Comparison of ENCODE assay signal across 23 cellular contexts in genomic region chr5:111960466-111961215, GRCh38.
DNase-seq lines count a peak whose midpoint lies in the region; ATAC-seq, FAIRE-seq and TF ChIP-seq lines count a peak whose summit lies in the region.
"Had no signal": no experiment of that assay in that cellular context is flagged by ENCODE, and none has a peak within 500 bp of the region (broad histone marks: within the 10 kb centered on the region; RNA-seq: fewer than 3 reads in every experiment).

No MANE protein-coding gene starts in this region.

- H2BK5ac ChIP-seq in mesenchymal stem cell (ENCODE audit: low read depth, low read length, poor library complexity, severe bottlenecking) = no peak overlapping the region

- WGBS in mesenchymal stem cell = 17% methylated on average over 1 of the region's 2 CpGs

- H3K36me3 ChIP-seq in ACC112 (ENCODE audit: insufficient read depth, low read length) (no peaks in the 10 kb centered on the region), bronchial epithelial cell (ENCODE audit: control insufficient read depth, insufficient read depth, low read length) (no peaks in the 10 kb centered on the region), mesenchymal stem cell (ENCODE audit: control insufficient read depth in 1 of 2, insufficient read depth in 2 of 2, low read depth in 1 of 2, low read length in 2 of 2) (no peaks in the 10 kb centered on the region), gastrocnemius medialis (no peaks in the 10 kb centered on the region)
- no peaks in the 10 kb centered on the region for H3K36me3 ChIP-seq in CD8-positive, alpha-beta T cell (ENCODE audit: insufficient read depth, low read length)
- H3K36me3 ChIP-seq: adrenal gland, SJSA1, upper lobe of right lung had no signal

- no peak overlapping the region for H4K91ac ChIP-seq in mesenchymal stem cell (ENCODE audit: low read length)

- in situ Hi-C loops in gastrocnemius medialis (cut with MboI; ENCODE audit: low sequenced_read_pairs in 4 of 4) = no loop called here

- H3K79me2 ChIP-seq in ACC112 (ENCODE audit: control insufficient read depth, insufficient read depth, low read length, unreplicated experiment) = no peaks in the 10 kb centered on the region

- H3K27ac Mint-ChIP-seq in CD8-positive, alpha-beta T cell = no peak overlapping the region
- H3K27ac Mint-ChIP-seq: CD4-positive, alpha-beta memory T cell; stimulated activated naive CD8-positive, alpha-beta T cell treated with anti-CD3 and anti-CD28 coated beads, Interleukin-15, Interleukin-2, amounts not matched to agents 100 ng/mL and 50 ng/mL, for 24 hours had no signal

- no peak overlapping the region for H2AFZ ChIP-seq in ACC112 (ENCODE audit: low read length, unreplicated experiment)
- H2AFZ ChIP-seq in mesenchymal stem cell (ENCODE audit: low read depth, low read length) = no peak overlapping the region

- CTCF ChIA-PET in CD8-positive, alpha-beta T cell (lab: Charles Lee) = interaction anchor here (1.4 kb wide), 1 partner anchor 12 kb away, joined by 3 read pairs; no protein-coding TSS in a partner anchor

- H3K36me3 Mint-ChIP-seq in CD8-positive, alpha-beta T cell = no peaks in the 10 kb centered on the region
- H3K36me3 Mint-ChIP-seq: CD4-positive, alpha-beta memory T cell had no signal

- H3K4me1 ChIP-seq in ACC112 (ENCODE audit: control insufficient read depth, insufficient read depth, low read length, unreplicated experiment) = peaks cover 49% of the 10 kb centered on the region
- no peaks in the 10 kb centered on the region for H3K4me1 ChIP-seq in mesenchymal stem cell (ENCODE audit: control insufficient read depth, insufficient read depth, low read depth, low read length)
- no peaks in the 10 kb centered on the region for H3K4me1 ChIP-seq in gastrocnemius medialis
- no peaks in the 10 kb centered on the region for H3K4me1 ChIP-seq in CD8-positive, alpha-beta T cell (ENCODE audit: insufficient read depth, low read length)
- H3K4me1 ChIP-seq: A549, adrenal gland, upper lobe of right lung had no signal

- no peak overlapping the region for H3K18ac ChIP-seq in mesenchymal stem cell (ENCODE audit: low read depth in 1 of 2, low read length in 2 of 2)

- intact Hi-C loops in gastrocnemius medialis (cut with DNase I; ENCODE audit: low total_unique reads) = no loop called here
- intact Hi-C loops in CD8-positive, alpha-beta T cell (cut with DNase I, micrococcal nuclease) = no loop called here

- peak overlapping the region in 1 of 2 experiments; percentile 71 for H2BK12ac ChIP-seq in mesenchymal stem cell (ENCODE audit: low read length in 2 of 2)

- no peaks in the 10 kb centered on the region for H3K9me3 Mint-ChIP-seq in CD8-positive, alpha-beta T cell
- H3K9me3 Mint-ChIP-seq: CD4-positive, alpha-beta memory T cell; neural crest cell; stimulated activated naive CD8-positive, alpha-beta T cell treated with anti-CD3 and anti-CD28 coated beads, Interleukin-15, Interleukin-2, amounts not matched to agents 100 ng/mL and 50 ng/mL, for 24 hours had no signal

- H3K4me2 ChIP-seq in mesenchymal stem cell (ENCODE audit: low read length, poor library complexity, severe bottlenecking) = no peak overlapping the region
- H3K4me2 ChIP-seq: A549 had no signal

- no peak overlapping the region for H3K23ac ChIP-seq in mesenchymal stem cell (ENCODE audit: low read length in 2 of 2)

- H2BK120ac ChIP-seq in mesenchymal stem cell (ENCODE audit: low read depth, low read length) = no peak overlapping the region

- H3K27ac ChIP-seq in ACC112 (ENCODE audit: low read depth, low read length) = peak overlapping the region; percentile 99
- H3K27ac ChIP-seq in mesenchymal stem cell (ENCODE audit: low read length, poor library complexity, severe bottlenecking) = no peak overlapping the region
- H3K27ac ChIP-seq in gastrocnemius medialis = no peak overlapping the region
- H3K27ac ChIP-seq in CD8-positive, alpha-beta T cell (ENCODE audit: low read depth, low read length) = no peak overlapping the region
- H3K27ac ChIP-seq: A549, adrenal gland, SJSA1, upper lobe of right lung had no signal

- H3K9me3 ChIP-seq in mesenchymal stem cell (ENCODE audit: control insufficient read depth, low read length) (no peaks in the 10 kb centered on the region), gastrocnemius medialis (no peaks in the 10 kb centered on the region)
- H3K9me3 ChIP-seq in CD8-positive, alpha-beta T cell (ENCODE audit: low read length) = no peaks in the 10 kb centered on the region
- H3K9me3 ChIP-seq: A549, adrenal gland, SJSA1, upper lobe of right lung had no signal

- ATAC-seq in gastrocnemius medialis = no peak
- ATAC-seq in GM19455 (IDR thresholded peaks at IDR 0.05; ENCODE audit: unreplicated experiment) = no peak
- ATAC-seq in CD8-positive, alpha-beta T cell = no peak
- ATAC-seq: A549, upper lobe of right lung had no signal

- TF ChIP-seq POLR2A in gastrocnemius medialis (IDR thresholded peaks at IDR 0.05) = no peak

- POLR2A ChIA-PET in CD8-positive, alpha-beta T cell (lab: Charles Lee) = interaction anchor here (0.7 kb wide), 1 partner anchor 391 kb away, joined by 3 read pairs; no protein-coding TSS in a partner anchor

- FAIRE-seq in HTR-8/SVneo (lab: Jason Lieb, UNC) = peak; percentile 36
- no peak for FAIRE-seq in bronchial epithelial cell (lab: Jason Lieb, UNC)
- FAIRE-seq: A549, keratinocyte had no signal

- no peak overlapping the region for H3K14ac ChIP-seq in mesenchymal stem cell (ENCODE audit: low read length in 2 of 2)

- no peak overlapping the region for H2AK5ac ChIP-seq in mesenchymal stem cell (ENCODE audit: low read length, severe bottlenecking)

- peaks cover 2% of the 10 kb centered on the region for H3K27me3 Mint-ChIP-seq in CD8-positive, alpha-beta T cell (ENCODE audit: low read depth)

- no peaks in the 10 kb centered on the region for H3K4me1 Mint-ChIP-seq in CD8-positive, alpha-beta T cell (ENCODE audit: low read depth)
- H3K4me1 Mint-ChIP-seq: CD4-positive, alpha-beta memory T cell; neural crest cell had no signal

- no peak overlapping the region for H2BK15ac ChIP-seq in mesenchymal stem cell (ENCODE audit: low read depth, poor library complexity, severe bottlenecking)

- DNase-seq in HTR-8/SVneo (ENCODE audit: insufficient read length, low spot score) (peak; percentile 10), bronchial epithelial cell (ENCODE audit: low read depth) (peak; percentile 56), mesenchymal stem cell (peak; percentile 74), gastrocnemius medialis (no peak), midbrain (lab: John Stamatoyannopoulos, UW) (no peak)
- DNase-seq in CD8-positive, alpha-beta T cell = no peak
- DNase-seq: activated CD4-positive, alpha-beta T cell treated with anti-CD3 and anti-CD28 coated beads for 1 hour; activated effector memory CD4-positive, alpha-beta T cell treated with Interleukin-2 at 50 U/mL for 16 hours; adrenal gland; CD4-positive, alpha-beta memory T cell; DND-41; mesendoderm; MM.1S; NCI-H1694 treated with DMSO at 0.1 percent for 48 hours; NCI-H446 treated with DMSO at 0.1 percent for 48 hours; upper lobe of right lung had no signal

- no peak overlapping the region for H3K9ac ChIP-seq in mesenchymal stem cell (ENCODE audit: low read length)

- no peaks in the 10 kb centered on the region for H3K27me3 ChIP-seq in ACC112 (ENCODE audit: insufficient read depth, low read length)
- no peaks in the 10 kb centered on the region for H3K27me3 ChIP-seq in bronchial epithelial cell (ENCODE audit: control insufficient read depth, insufficient read depth, low read length)
- no peaks in the 10 kb centered on the region for H3K27me3 ChIP-seq in mesenchymal stem cell (ENCODE audit: control insufficient read depth in 1 of 2, insufficient read depth in 1 of 2, low read length in 2 of 2)
- H3K27me3 ChIP-seq in gastrocnemius medialis = no peaks in the 10 kb centered on the region
- no peaks in the 10 kb centered on the region for H3K27me3 ChIP-seq in CD8-positive, alpha-beta T cell (ENCODE audit: insufficient read depth, low read length)
- H3K27me3 ChIP-seq: adrenal gland, SJSA1, upper lobe of right lung had no signal

- H3K4me3 Mint-ChIP-seq in CD8-positive, alpha-beta T cell = no peak overlapping the region
- H3K4me3 Mint-ChIP-seq: CD4-positive, alpha-beta memory T cell; neural crest cell; stimulated activated naive CD8-positive, alpha-beta T cell treated with anti-CD3 and anti-CD28 coated beads, Interleukin-15, Interleukin-2, amounts not matched to agents 100 ng/mL and 50 ng/mL, for 24 hours had no signal

- no peaks in the 10 kb centered on the region for H3K79me1 ChIP-seq in mesenchymal stem cell (replicated peaks; ENCODE audit: low read length, poor library complexity, severe bottlenecking)

- peak overlapping the region; percentile 35; the same call in 1 of the 2 replicates for H3K4me3 ChIP-seq in ACC112 (ENCODE audit: low read depth, low read length)
- no peak overlapping the region for H3K4me3 ChIP-seq in bronchial epithelial cell (ENCODE audit: low read depth, low read length)
- H3K4me3 ChIP-seq in mesenchymal stem cell (ENCODE audit: insufficient read depth in 1 of 2, low read depth in 1 of 2, low read length in 2 of 2) = no peak overlapping the region
- no peak overlapping the region for H3K4me3 ChIP-seq in gastrocnemius medialis
- H3K4me3 ChIP-seq in CD8-positive, alpha-beta T cell (ENCODE audit: low read depth, low read length) = no peak overlapping the region
- H3K4me3 ChIP-seq: A549, adrenal gland, SJSA1, upper lobe of right lung had no signal

- TF ChIP-seq CTCF in bronchial epithelial cell (IDR thresholded peaks at IDR 0.05; ENCODE audit: insufficient read depth, low read length, severe bottlenecking) (no peak), gastrocnemius medialis (IDR thresholded peaks at IDR 0.05 in 4 of 5, conservative IDR thresholded peaks at IDR 0.05 in 1 of 5) (no peak)
- TF ChIP-seq CTCF in CD8-positive, alpha-beta T cell (IDR thresholded peaks at IDR 0.05) = no peak

- no peak overlapping the region for H4K8ac ChIP-seq in mesenchymal stem cell (ENCODE audit: low read length)

- H3K4ac ChIP-seq in mesenchymal stem cell (ENCODE audit: low read depth in 1 of 2, low read length in 2 of 2) = no peak overlapping the region

Comparison
In these comparisons a context has a peak if more than half of its experiments do, and no peak if none do; other contexts are left out.
1. DNase-seq: peak in HTR-8/SVneo (single experiment), bronchial epithelial cell (single experiment) and mesenchymal stem cell (single experiment); none in gastrocnemius medialis (0 of 2), midbrain (single experiment) and CD8-positive, alpha-beta T cell (0 of 7).